ENCODE assay signal across 1 cellular context in the genomic region with DNA sequence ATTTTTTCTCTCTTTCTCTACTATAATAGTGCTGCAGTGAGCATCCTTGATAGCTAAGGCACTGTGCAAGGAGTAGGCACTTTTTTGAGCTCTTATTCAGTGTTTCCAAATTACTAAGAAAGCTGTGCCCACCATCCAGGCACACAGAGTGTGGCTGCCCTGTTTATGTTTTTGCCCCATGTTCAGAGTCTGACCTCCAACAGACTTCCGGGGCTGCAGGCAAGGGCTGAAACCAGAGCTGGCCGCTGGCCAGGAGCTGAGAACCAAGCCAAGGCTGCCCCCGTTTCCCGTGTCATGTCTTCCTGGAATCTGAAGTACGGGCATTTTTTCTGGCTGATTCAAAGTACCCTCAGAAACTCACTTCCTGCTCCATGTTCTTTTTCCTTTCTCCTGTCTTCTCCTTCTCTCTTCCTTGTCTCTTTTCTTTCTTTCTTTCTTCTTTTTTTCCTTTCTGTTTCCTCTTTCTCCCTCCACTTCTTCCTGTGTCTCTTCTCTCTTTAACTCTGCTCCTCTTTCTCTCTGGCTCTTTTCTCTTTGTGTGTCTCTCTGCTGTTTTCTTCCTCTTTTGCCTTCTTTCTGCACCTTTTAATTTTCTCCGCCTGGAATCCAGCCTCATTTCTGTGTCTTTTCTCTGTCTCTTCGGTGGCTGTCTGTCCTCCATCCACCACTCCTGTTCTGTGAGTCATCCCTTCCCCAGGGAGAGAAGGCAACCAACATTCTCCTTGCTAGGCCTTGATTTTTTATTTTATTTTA.
TF ChIP-seq lines count a peak whose summit lies in the region.

No MANE protein-coding gene starts in this region.

TF ChIP-seq in endothelial cell of umbilical vein, 7 proteins besides CTCF, POLR2A, EP300 and RAD21:
- TF ChIP-seq JUN (IDR thresholded peaks at IDR 0.05; ENCODE audit: borderline replicate concordance, insufficient read depth, insufficient read length, low read depth): peak; percentile 5
- TF ChIP-seq POLR2AphosphoS5 (IDR thresholded peaks at IDR 0.05; ENCODE audit: insufficient read depth, low read depth, low read length): peak; percentile 83
- no peak for TF ChIP-seq EZH2 (IDR thresholded peaks at IDR 0.05; ENCODE audit: borderline replicate concordance, low read depth, low read length, severe bottlenecking)
- no peak for TF ChIP-seq GATA2 (IDR thresholded peaks at IDR 0.05; ENCODE audit: insufficient read depth, insufficient read length, low read depth, low read length)
- TF ChIP-seq FOS (IDR thresholded peaks at IDR 0.05; ENCODE audit: borderline replicate concordance, insufficient read depth, low read length): peak; percentile 31
- TF ChIP-seq MAX (IDR thresholded peaks at IDR 0.05; ENCODE audit: insufficient read depth, insufficient read length): no peak
- TF ChIP-seq MYC (IDR thresholded peaks at IDR 0.05; ENCODE audit: low read depth, low read length): no peak
